15 cellular contexts compared by ENCODE assay signal in the genomic region with DNA sequence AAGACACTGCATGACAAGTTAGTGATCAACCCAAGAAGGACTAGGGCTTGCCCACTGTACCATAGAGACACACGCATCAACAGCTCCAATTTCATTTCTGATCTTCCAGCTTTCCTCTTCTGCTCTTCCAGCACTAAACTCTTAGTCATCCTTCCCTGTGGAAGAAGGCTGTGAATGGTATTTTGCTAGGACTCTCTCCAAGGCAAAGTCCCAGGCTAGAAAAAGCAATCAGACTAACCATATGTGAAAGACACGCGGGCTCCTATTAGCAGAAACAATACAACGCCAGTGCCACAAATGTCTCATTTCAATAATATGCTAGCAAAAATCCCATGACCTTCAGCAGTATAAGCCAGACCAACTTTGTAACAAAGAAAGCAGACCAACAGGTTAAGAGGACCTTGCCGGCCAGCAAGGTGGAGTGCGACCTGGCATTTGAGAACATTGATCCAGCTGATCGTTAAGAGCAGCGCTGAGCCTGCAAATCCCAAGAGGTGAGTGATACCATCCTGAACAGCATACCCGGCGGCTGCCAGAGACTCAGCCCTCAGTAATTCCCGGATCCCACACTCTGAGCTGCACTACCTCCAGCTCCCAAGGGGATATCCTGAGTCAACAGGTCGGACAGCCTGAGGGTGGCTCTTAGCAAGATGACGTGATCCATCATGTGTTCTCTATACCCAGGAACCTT.
DNase-seq lines count a peak whose midpoint lies in the region; ATAC-seq and TF ChIP-seq lines count a peak whose summit lies in the region.
"Had no signal": no experiment of that assay in that cellular context is flagged by ENCODE, and none has a peak within 500 bp of the region (broad histone marks: within the 10 kb centered on the region; RNA-seq: fewer than 3 reads in every experiment).

No MANE protein-coding gene starts in this region.

- POLR2A ChIA-PET in activated CD4-positive, alpha-beta T cell treated with anti-CD3 and anti-CD28 coated beads for 36 hours (lab: Charles Lee) = interaction anchor here (0.6 kb wide), 1 partner anchor 19 kb away, joined by 3 read pairs; no protein-coding TSS in a partner anchor

- H3K4me3 Mint-ChIP-seq in activated CD4-positive, alpha-beta T cell treated with anti-CD3 and anti-CD28 coated beads, Interleukin-2, amount 10 ng/mL, durations not matched to agents 24 days and 14 days = no peak overlapping the region
- no peak overlapping the region for H3K4me3 Mint-ChIP-seq in endothelial cell (ENCODE audit: unreplicated experiment)
- H3K4me3 Mint-ChIP-seq in stimulated activated naive CD8-positive, alpha-beta T cell treated with anti-CD3 and anti-CD28 coated beads, Interleukin-15, amount 100 ng/mL, for 72 hours = peak overlapping the region; percentile 19 to 52
- no peak overlapping the region for H3K4me3 Mint-ChIP-seq in activated CD4-positive, alpha-beta T cell treated with anti-CD3 and anti-CD28 coated beads for 36 hours

- CTCF ChIA-PET in activated CD4-positive, alpha-beta T cell treated with anti-CD3 and anti-CD28 coated beads for 36 hours (lab: Charles Lee) = interaction anchor here (0.6 to 1.4 kb wide), 2 partner anchors 55 to 203 kb away, joined by 3 read pairs; no protein-coding TSS in a partner anchor

- peaks cover 39% of the 10 kb centered on the region for H3K36me3 Mint-ChIP-seq in activated CD4-positive, alpha-beta T cell treated with anti-CD3 and anti-CD28 coated beads, Interleukin-2, amount 10 ng/mL, durations not matched to agents 24 days and 14 days (ENCODE audit: low read depth)
- peaks cover 11% of the 10 kb centered on the region for H3K36me3 Mint-ChIP-seq in endothelial cell (ENCODE audit: low read depth, unreplicated experiment)
- H3K36me3 Mint-ChIP-seq in activated CD4-positive, alpha-beta T cell treated with anti-CD3 and anti-CD28 coated beads for 36 hours (ENCODE audit: low read depth) = peaks cover 25% of the 10 kb centered on the region

- H3K4me1 Mint-ChIP-seq in activated CD4-positive, alpha-beta T cell treated with anti-CD3 and anti-CD28 coated beads, Interleukin-2, amount 10 ng/mL, durations not matched to agents 24 days and 14 days = peaks cover 51% of the 10 kb centered on the region
- peaks cover 3% of the 10 kb centered on the region for H3K4me1 Mint-ChIP-seq in endothelial cell (ENCODE audit: unreplicated experiment)
- H3K4me1 Mint-ChIP-seq in stimulated activated naive CD8-positive, alpha-beta T cell treated with anti-CD3 and anti-CD28 coated beads, Interleukin-15, amount 100 ng/mL, for 72 hours = peaks cover 63% of the 10 kb centered on the region
- peaks cover 50% of the 10 kb centered on the region for H3K4me1 Mint-ChIP-seq in activated CD4-positive, alpha-beta T cell treated with anti-CD3 and anti-CD28 coated beads for 36 hours

- intact Hi-C loops in activated CD4-positive, alpha-beta T cell treated with anti-CD3 and anti-CD28 coated beads, Interleukin-2, amount 10 ng/mL, durations not matched to agents 24 days and 14 days (cut with micrococcal nuclease) = no loop called here
- intact Hi-C loops in activated CD4-positive, alpha-beta T cell treated with anti-CD3 and anti-CD28 coated beads for 36 hours (cut with DNase I, micrococcal nuclease) = no loop called here

- no peak for DNase-seq in activated CD4-positive, alpha-beta T cell treated with anti-CD3 and anti-CD28 coated beads, Interleukin-2, amount 10 ng/mL, durations not matched to agents 24 days and 14 days
- no peak for DNase-seq in activated CD4-positive, alpha-beta T cell treated with anti-CD3 and anti-CD28 coated beads for 4 hours
- DNase-seq in NCI-H526 treated with DMSO at 0.1 percent for 48 hours (lab: John Stamatoyannopoulos, UW) (peak; percentile 29), endothelial cell (ENCODE audit: low spot score) (no peak), Kasumi-1 (lab: John Stamatoyannopoulos, UW) (no peak)
- DNase-seq in stimulated activated naive CD8-positive, alpha-beta T cell treated with anti-CD3 and anti-CD28 coated beads, Interleukin-15, amount 100 ng/mL, for 72 hours = no peak
- DNase-seq in activated CD4-positive, alpha-beta T cell treated with anti-CD3 and anti-CD28 coated beads for 36 hours = no peak
- DNase-seq: ACHN; activated naive CD4-positive, alpha-beta T cell; DND-41; head of caudate nucleus; naive thymus-derived CD8-positive, alpha-beta T cell; NCI-H1436 had no signal

- H3K27me3 Mint-ChIP-seq in activated CD4-positive, alpha-beta T cell treated with anti-CD3 and anti-CD28 coated beads, Interleukin-2, amount 10 ng/mL, durations not matched to agents 24 days and 14 days = no peaks in the 10 kb centered on the region
- peaks cover 3% of the 10 kb centered on the region for H3K27me3 Mint-ChIP-seq in endothelial cell (ENCODE audit: unreplicated experiment)
- H3K27me3 Mint-ChIP-seq in stimulated activated naive CD8-positive, alpha-beta T cell treated with anti-CD3 and anti-CD28 coated beads, Interleukin-15, amount 100 ng/mL, for 72 hours = no peaks in the 10 kb centered on the region
- no peaks in the 10 kb centered on the region for H3K27me3 Mint-ChIP-seq in activated CD4-positive, alpha-beta T cell treated with anti-CD3 and anti-CD28 coated beads for 36 hours
- H3K27me3 Mint-ChIP-seq: naive thymus-derived CD8-positive, alpha-beta T cell had no signal

- no peak for TF ChIP-seq CTCF in endothelial cell (IDR thresholded peaks at IDR 0.05; ENCODE audit: unreplicated experiment)

- ATAC-seq in stimulated activated naive CD8-positive, alpha-beta T cell treated with anti-CD3 and anti-CD28 coated beads, Interleukin-15, amount 100 ng/mL, for 72 hours = no peak
- ATAC-seq in activated CD4-positive, alpha-beta T cell treated with anti-CD3 and anti-CD28 coated beads for 36 hours = no peak
- ATAC-seq in GM21367 (IDR thresholded peaks at IDR 0.05; ENCODE audit: unreplicated experiment) = no peak
- ATAC-seq: left lobe of liver; naive thymus-derived CD8-positive, alpha-beta T cell had no signal

- peak overlapping the region; percentile 76 for H3K27ac Mint-ChIP-seq in activated CD4-positive, alpha-beta T cell treated with anti-CD3 and anti-CD28 coated beads, Interleukin-2, amount 10 ng/mL, durations not matched to agents 24 days and 14 days
- peak overlapping the region; percentile 25 for H3K27ac Mint-ChIP-seq in endothelial cell (ENCODE audit: unreplicated experiment)
- H3K27ac Mint-ChIP-seq in stimulated activated naive CD8-positive, alpha-beta T cell treated with anti-CD3 and anti-CD28 coated beads, Interleukin-15, amount 100 ng/mL, for 72 hours = no peak overlapping the region
- no peak overlapping the region for H3K27ac Mint-ChIP-seq in activated CD4-positive, alpha-beta T cell treated with anti-CD3 and anti-CD28 coated beads for 36 hours

- peaks cover 4% of the 10 kb centered on the region for H3K9me3 Mint-ChIP-seq in activated CD4-positive, alpha-beta T cell treated with anti-CD3 and anti-CD28 coated beads, Interleukin-2, amount 10 ng/mL, durations not matched to agents 24 days and 14 days
- H3K9me3 Mint-ChIP-seq in endothelial cell (ENCODE audit: unreplicated experiment) = no peaks in the 10 kb centered on the region
- no peaks in the 10 kb centered on the region for H3K9me3 Mint-ChIP-seq in stimulated activated naive CD8-positive, alpha-beta T cell treated with anti-CD3 and anti-CD28 coated beads, Interleukin-15, amount 100 ng/mL, for 72 hours
- no peaks in the 10 kb centered on the region for H3K9me3 Mint-ChIP-seq in activated CD4-positive, alpha-beta T cell treated with anti-CD3 and anti-CD28 coated beads for 36 hours (ENCODE audit: low read depth)
- H3K9me3 Mint-ChIP-seq: naive thymus-derived CD8-positive, alpha-beta T cell had no signal

Comparison
In these comparisons a context has a peak if more than half of its experiments do, and no peak if none do; other contexts are left out.
1. H3K27ac Mint-ChIP-seq: peak in activated CD4-positive, alpha-beta T cell treated with anti-CD3 and anti-CD28 coated beads, Interleukin-2, amount 10 ng/mL, durations not matched to agents 24 days and 14 days (single experiment) and endothelial cell (single experiment); none in stimulated activated naive CD8-positive, alpha-beta T cell treated with anti-CD3 and anti-CD28 coated beads, Interleukin-15, amount 100 ng/mL, for 72 hours (0 of 2) and activated CD4-positive, alpha-beta T cell treated with anti-CD3 and anti-CD28 coated beads for 36 hours (single experiment).
2. H3K4me3 Mint-ChIP-seq: peak in stimulated activated naive CD8-positive, alpha-beta T cell treated with anti-CD3 and anti-CD28 coated beads, Interleukin-15, amount 100 ng/mL, for 72 hours (2 of 2); none in activated CD4-positive, alpha-beta T cell treated with anti-CD3 and anti-CD28 coated beads, Interleukin-2, amount 10 ng/mL, durations not matched to agents 24 days and 14 days (single experiment), endothelial cell (single experiment) and activated CD4-positive, alpha-beta T cell treated with anti-CD3 and anti-CD28 coated beads for 36 hours (single experiment).